ENCODE assay signal across 8 cellular contexts in the genomic region with DNA sequence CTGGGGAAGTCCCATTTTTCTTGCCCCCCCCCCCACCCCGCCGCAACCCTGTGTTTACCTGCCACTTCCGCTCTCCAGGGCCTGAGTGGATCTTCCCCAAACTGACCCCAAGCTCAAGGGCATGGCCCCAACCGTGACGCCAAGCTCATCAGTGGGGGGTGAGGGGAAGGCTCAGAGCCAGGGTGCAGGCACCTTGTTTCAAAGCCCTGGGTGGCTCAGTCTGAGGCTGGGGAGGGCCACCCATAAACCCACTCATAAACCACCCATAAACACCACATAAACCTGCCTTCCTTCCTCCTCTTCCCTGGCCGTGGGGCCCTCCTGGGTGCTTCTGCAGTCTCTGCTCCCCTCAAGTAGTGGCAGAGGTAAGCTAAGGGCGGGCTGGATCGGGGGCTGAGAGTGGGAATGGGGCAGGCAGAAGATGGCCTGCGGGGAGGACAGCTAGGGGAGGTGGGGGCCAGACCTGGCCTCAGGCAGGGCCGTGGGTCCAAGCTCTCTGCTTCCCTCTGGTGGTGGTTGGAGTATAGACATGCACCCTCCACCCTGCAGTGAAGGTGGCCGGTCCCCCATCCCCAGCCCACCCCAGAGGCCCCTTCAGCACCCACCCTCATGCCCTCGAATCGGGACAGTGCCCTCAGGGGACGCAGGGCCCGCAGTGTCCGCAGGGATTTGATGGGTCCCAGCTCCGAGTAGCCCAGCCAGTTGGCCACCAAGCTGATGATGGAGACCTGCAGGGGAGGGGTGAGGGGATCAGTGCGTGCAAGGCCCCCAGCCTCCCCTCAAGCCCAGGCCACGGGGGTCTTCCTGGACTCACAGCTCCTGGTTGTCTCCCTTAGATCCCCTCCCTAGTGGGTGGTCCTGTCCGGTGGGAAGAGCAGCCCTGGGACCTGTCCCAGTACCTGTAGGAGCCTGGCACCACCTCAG. TPM values are rescaled to one million over a fixed set of nuclear protein-coding genes. Genes with fewer than 3 reads are reported as not detected.
DNase-seq lines count a peak whose midpoint lies in the region; ATAC-seq and TF ChIP-seq lines count a peak whose summit lies in the region.

No MANE protein-coding gene starts in this region.

- peak overlapping the region; percentile 85 for H3K27ac Mint-ChIP-seq in activated naive CD4-positive, alpha-beta T cell treated with anti-CD3 and anti-CD28 coated beads, Interleukin-2, amount 10 ng/mL, durations not matched to agents 7 days and 5 days

- no peak overlapping the region for H3K4me3 ChIP-seq in AG04449 (ENCODE audit: low read depth, low read length)
- H3K4me3 ChIP-seq in retinal pigment epithelial cell (ENCODE audit: low read length) = no peak overlapping the region

- peaks cover 23% of the 10 kb centered on the region for H3K4me1 Mint-ChIP-seq in activated naive CD4-positive, alpha-beta T cell treated with anti-CD3 and anti-CD28 coated beads, Interleukin-2, amount 10 ng/mL, durations not matched to agents 7 days and 5 days

- DNase-seq in AG04449 (ENCODE audit: low read depth, low spot score) (no peak), SK-MEL-5 (ENCODE audit: low read depth, low spot score) (peak; percentile 56), Right ventricle myocardium inferior (ENCODE audit: missing footprints) (peak; percentile 63), retinal pigment epithelial cell (ENCODE audit: low read depth) (no peak), NCI-H226 (no peak)
- DNase-seq in activated naive CD4-positive, alpha-beta T cell treated with anti-CD3 and anti-CD28 coated beads, Interleukin-2, amount 10 ng/mL, durations not matched to agents 7 days and 5 days = peak; percentile 72

- H3K9me3 Mint-ChIP-seq in activated naive CD4-positive, alpha-beta T cell treated with anti-CD3 and anti-CD28 coated beads, Interleukin-2, amount 10 ng/mL, durations not matched to agents 7 days and 5 days = no peaks in the 10 kb centered on the region

- in situ Hi-C loops in SK-MEL-5 (cut with HindIII; ENCODE audit: low pct_unique_long_range_greater_than_20kb, low sequenced_read_pairs) = no loop called here

- POLR2A ChIA-PET in AG04449 (lab: Yijun Ruan, JAX) = no interaction called here

- H3K4me3 Mint-ChIP-seq in activated naive CD4-positive, alpha-beta T cell treated with anti-CD3 and anti-CD28 coated beads, Interleukin-2, amount 10 ng/mL, durations not matched to agents 7 days and 5 days = peak overlapping the region; percentile 54

- intact Hi-C loops in Right ventricle myocardium inferior (cut with DNase I) = loop anchor here (2.0 to 5.0 kb wide), 2 partner anchors 28 to 41 kb away; partner anchors contain the start of gene GH1

- no peaks in the 10 kb centered on the region for H3K36me3 Mint-ChIP-seq in activated naive CD4-positive, alpha-beta T cell treated with anti-CD3 and anti-CD28 coated beads, Interleukin-2, amount 10 ng/mL, durations not matched to agents 7 days and 5 days

- H3K27me3 Mint-ChIP-seq in activated naive CD4-positive, alpha-beta T cell treated with anti-CD3 and anti-CD28 coated beads, Interleukin-2, amount 10 ng/mL, durations not matched to agents 7 days and 5 days = peaks cover 81% of the 10 kb centered on the region

- peak; percentile 77 for TF ChIP-seq CTCF in AG04449 (IDR thresholded peaks at IDR 0.05; ENCODE audit: insufficient read depth, low read length, missing control alignments)
- TF ChIP-seq CTCF in retinal pigment epithelial cell (conservative IDR thresholded peaks at IDR 0.05; ENCODE audit: low read depth, low read length) = peak; percentile 78

- CTCF ChIA-PET in AG04449 (lab: Yijun Ruan, JAX) = interaction anchor here (0.8 to 3.0 kb wide), 40 partner anchors 9 to 288 kb away, joined by 3 to 53 read pairs (median 6); partner anchors contain the start of genes CSHL1, ERN1, GH1 and PRR29
- CTCF ChIA-PET in activated naive CD4-positive, alpha-beta T cell treated with anti-CD3 and anti-CD28 coated beads, Interleukin-2, amount 10 ng/mL, durations not matched to agents 7 days and 5 days (lab: Charles Lee) = interaction anchor here (0.9 to 3.1 kb wide), 28 partner anchors 11 to 187 kb away, joined by 3 to 62 read pairs (median 6); partner anchors contain the start of genes CD79B, CSHL1, GH1 and ICAM2

- peak; percentile 79 for ATAC-seq in GM18502 (IDR thresholded peaks at IDR 0.05; ENCODE audit: poor library complexity, unreplicated experiment)
- ATAC-seq in HG03442 (IDR thresholded peaks at IDR 0.05; ENCODE audit: unreplicated experiment) = peak; percentile 79
- peak; percentile 55 for ATAC-seq in Right ventricle myocardium inferior

RNA-seq across cellular contexts. Expression of gene CD79B, which starts 14.6 kb away (rescaled TPM):
- total RNA-seq in SK-MEL-5 (2014; rRNA removed; shearing (Covaris generic)) = 2.2 and 3.1 TPM in 2 replicates
- 1.2 and 3.3 TPM in 2 replicates for polyA plus RNA-seq in SK-MEL-5 (2015; cell fraction: cytosol; rRNA removed)
- 0.20 and 0.85 TPM in 2 replicates for polyA plus RNA-seq in SK-MEL-5 (2015; cell fraction: nucleus; rRNA removed)
- total RNA-seq in Right ventricle myocardium inferior = 6.9 TPM

RNA-seq across cellular contexts. Expression of gene SCN4A, which starts 26.0 kb away (rescaled TPM):
- total RNA-seq in SK-MEL-5 (2014; rRNA removed; shearing (Covaris generic)) = not detected in 2 replicates
- 0.02 TPM in 1 of 2 replicates, not detected in the other for polyA plus RNA-seq in SK-MEL-5 (2015; cell fraction: cytosol; rRNA removed)
- 0.14 TPM in 1 of 2 replicates, not detected in the other for polyA plus RNA-seq in SK-MEL-5 (2015; cell fraction: nucleus; rRNA removed)
- total RNA-seq in Right ventricle myocardium inferior = 0.32 TPM

RNA-seq across cellular contexts. Expression of gene GH1, which starts 28.1 kb away (rescaled TPM):
- not detected in 2 replicates for total RNA-seq in SK-MEL-5 (2014; rRNA removed; shearing (Covaris generic))
- not detected in 2 replicates for polyA plus RNA-seq in SK-MEL-5 (2015; cell fraction: cytosol; rRNA removed)
- not detected in 2 replicates for polyA plus RNA-seq in SK-MEL-5 (2015; cell fraction: nucleus; rRNA removed)
- total RNA-seq in Right ventricle myocardium inferior = not detected

RNA-seq across cellular contexts. Expression of gene CSHL1, which starts 35.6 kb away (rescaled TPM):
- total RNA-seq in SK-MEL-5 (2014; rRNA removed; shearing (Covaris generic)) = not detected in 2 replicates
- polyA plus RNA-seq in SK-MEL-5 (2015; cell fraction: cytosol; rRNA removed) = not detected in 2 replicates
- polyA plus RNA-seq in SK-MEL-5 (2015; cell fraction: nucleus; rRNA removed) = not detected in 2 replicates
- total RNA-seq in Right ventricle myocardium inferior = not detected

RNA-seq across cellular contexts. Expression of gene CSH1, which starts 50.3 kb away (rescaled TPM):
- not detected in 2 replicates for total RNA-seq in SK-MEL-5 (2014; rRNA removed; shearing (Covaris generic))
- not detected in 2 replicates for polyA plus RNA-seq in SK-MEL-5 (2015; cell fraction: cytosol; rRNA removed)
- polyA plus RNA-seq in SK-MEL-5 (2015; cell fraction: nucleus; rRNA removed) = not detected in 2 replicates
- not detected for total RNA-seq in Right ventricle myocardium inferior

Comparison
In these comparisons a context has a peak if more than half of its experiments do, and no peak if none do; other contexts are left out.
1. DNase-seq: peak in SK-MEL-5 (single experiment), activated naive CD4-positive, alpha-beta T cell treated with anti-CD3 and anti-CD28 coated beads, Interleukin-2, amount 10 ng/mL, durations not matched to agents 7 days and 5 days (single experiment) and Right ventricle myocardium inferior (single experiment); none in AG04449 (single experiment), retinal pigment epithelial cell (single experiment) and NCI-H226 (single experiment).
2. Peak in every context shown above with its lines, with median percentiles within 50 percentile points of each other: ATAC-seq.